ENCODE assay signal across 1 cellular context in genomic region chr7:134432296-134433152, GRCh38.
A peak's percentile ranks its signal among the peaks of the same experiment; 100 is the strongest.
TF ChIP-seq lines count a peak whose summit lies in the region.

No MANE protein-coding gene starts in this region.

TF ChIP-seq in HepG2, 621 proteins besides CTCF, POLR2A, EP300 and RAD21 (continued from another document):
- TF ChIP-seq HOMEZ (CRISPR knock-in tag; IDR thresholded peaks at IDR 0.05; ENCODE audit: low read depth) (peak; percentile 45; the same call in 1 of the 2 replicates), ZFP90 (CRISPR knock-in tag; IDR thresholded peaks at IDR 0.05; ENCODE audit: borderline replicate concordance) (0 out of 2 replicates have a peak, but pooled peaks have one; percentile 32), SNRNP70 (IDR thresholded peaks at IDR 0.05; ENCODE audit: low read depth, low read length) (no peak), EED (CRISPR knock-in tag; IDR thresholded peaks at IDR 0.05) (no peak), NR2C2 (CRISPR knock-in tag; IDR thresholded peaks at IDR 0.05; ENCODE audit: borderline replicate concordance) (no peak), KLF11 (CRISPR knock-in tag; IDR thresholded peaks at IDR 0.05) (no peak), KDM5B (CRISPR knock-in tag; IDR thresholded peaks at IDR 0.05; ENCODE audit: borderline replicate concordance) (peak; percentile 38; the same call in 1 of the 2 replicates), ZFP91 (CRISPR knock-in tag; IDR thresholded peaks at IDR 0.05; ENCODE audit: borderline replicate concordance) (no peak), REPIN1 (CRISPR knock-in tag; IDR thresholded peaks at IDR 0.05; ENCODE audit: borderline replicate concordance, low read depth) (no peak; the same call in 1 of the 2 replicates), IKZF4 (CRISPR knock-in tag; IDR thresholded peaks at IDR 0.05; ENCODE audit: borderline replicate concordance, low read depth, not compliant biosample characterization) (no peak), IRX3 (CRISPR knock-in tag; IDR thresholded peaks at IDR 0.05; ENCODE audit: borderline replicate concordance, low read depth) (no peak), KLF16 (CRISPR knock-in tag; IDR thresholded peaks at IDR 0.05) (0 out of 4 replicates have a peak, but pooled peaks of 1 of the 2 experiments have one; percentile 11), NAIF1 (CRISPR knock-in tag; IDR thresholded peaks at IDR 0.05; ENCODE audit: borderline replicate concordance) (no peak), ZNF772 (CRISPR knock-in tag; IDR thresholded peaks at IDR 0.05) (no peak; the same call in 1 of the 2 replicates), ZNF564 (CRISPR knock-in tag; IDR thresholded peaks at IDR 0.05) (no peak), HNF4G (IDR thresholded peaks at IDR 0.05; ENCODE audit: borderline replicate concordance, low read depth, low read length) (no peak; the same call in 1 of the 2 replicates), HNF4G (CRISPR knock-in tag; IDR thresholded peaks at IDR 0.05; ENCODE audit: borderline replicate concordance, low read depth) (0 out of 2 replicates have a peak, but pooled peaks have one; percentile 33), ZNF160 (CRISPR knock-in tag; IDR thresholded peaks at IDR 0.05) (no peak), GPBP1L1 (CRISPR knock-in tag; IDR thresholded peaks at IDR 0.05) (no peak), DR1 (CRISPR knock-in tag; IDR thresholded peaks at IDR 0.05) (no peak), WIZ (CRISPR knock-in tag; IDR thresholded peaks at IDR 0.05) (no peak), TBP (CRISPR knock-in tag; IDR thresholded peaks at IDR 0.05) (no peak), ZNF24 (IDR thresholded peaks at IDR 0.05) (no peak), ZNF230 (CRISPR knock-in tag; IDR thresholded peaks at IDR 0.05) (no peak)
